32 cellular contexts compared by ENCODE assay signal in genomic region chr3:184388936-184389230, GRCh38. TPM values are rescaled to one million over a fixed set of nuclear protein-coding genes. Genes with fewer than 3 reads are reported as not detected.
"Had no signal": no experiment of that assay in that cellular context is flagged by ENCODE, and none has a peak within 500 bp of the region (broad histone marks: within the 10 kb centered on the region; RNA-seq: fewer than 3 reads in every experiment).

No MANE protein-coding gene starts in this region.

- H3K4me1 Mint-ChIP-seq: endodermal cell; mesothelial cell of epicardium; naive B cell; neural crest cell; stimulated activated naive CD8-positive, alpha-beta T cell treated with anti-CD3 and anti-CD28 coated beads, Interleukin-15, amount 100 ng/mL, for 72 hours had no signal

- H3K4me2 ChIP-seq: hepatocyte had no signal

- H3K27me3 ChIP-seq: hepatocyte, right lobe of liver, transverse colon, upper lobe of right lung, uterus had no signal

- H2AFZ ChIP-seq: hepatocyte, parathyroid adenoma had no signal

- FAIRE-seq: colon, kidney, small intestine had no signal

- H3K4me1 ChIP-seq: gastroesophageal sphincter, heart left ventricle, parathyroid adenoma, right lobe of liver, suprapubic skin, transverse colon, upper lobe of right lung, uterus had no signal

- H3K36me3 Mint-ChIP-seq: mesothelial cell of epicardium; naive B cell; natural killer cell treated with Interleukin-12 subunit alpha and Interleukin-12 subunit beta and Interleukin-15 and Interleukin-18, amount 100 ng/mL, for 72 hours had no signal

- H3K27ac Mint-ChIP-seq: dendritic cell treated with granulocyte-macrophage colony-stimulating factor and Interleukin-4, amounts not matched to agents 40 ng/mL and 50 ng/mL, for 4 days; endodermal cell; mesothelial cell of epicardium; naive B cell; natural killer cell treated with Interleukin-12 subunit alpha and Interleukin-12 subunit beta and Interleukin-15 and Interleukin-18, amount 100 ng/mL, for 72 hours; stimulated activated naive CD8-positive, alpha-beta T cell treated with anti-CD3 and anti-CD28 coated beads, Interleukin-15, amount 100 ng/mL, for 72 hours had no signal

- H3K9me3 ChIP-seq: gastroesophageal sphincter, heart left ventricle, mucosa of descending colon, right lobe of liver, suprapubic skin, transverse colon, upper lobe of right lung, uterus had no signal

- DNase-seq: effector CD8-positive, alpha-beta T cell; endodermal cell; foreskin fibroblast; heart left ventricle; kidney; mesenchymal stem cell; mucosa of descending colon; naive B cell; small intestine; stimulated activated CD4-positive, alpha-beta T cell treated with anti-CD3 and anti-CD28 coated beads, Interleukin-15, amount 100 ng/mL, for 24 hours; stimulated activated CD4-positive, alpha-beta T cell treated with anti-CD3 and anti-CD28 coated beads, Interleukin-2, amount 100 ng/mL, for 48 hours; stimulated activated CD8-positive, alpha-beta memory T cell treated with anti-CD3 and anti-CD28 coated beads, Interleukin-4, amount 100 ng/mL, for 48 hours; stimulated activated naive CD4-positive, alpha-beta T cell; stimulated activated naive CD8-positive, alpha-beta T cell treated with anti-CD3 and anti-CD28 coated beads, Interleukin-15, amount 100 ng/mL, for 72 hours; transverse colon; upper lobe of right lung; uterus had no signal

- ATAC-seq: esophagus mucosa; gastroesophageal sphincter; heart left ventricle; left lobe of liver; mucosa of descending colon; natural killer cell treated with Interleukin-12 subunit alpha and Interleukin-12 subunit beta and Interleukin-15 and Interleukin-18, amount 100 ng/mL, for 72 hours; upper lobe of right lung had no signal

- H3K4me3 Mint-ChIP-seq: dendritic cell treated with granulocyte-macrophage colony-stimulating factor and Interleukin-4, amounts not matched to agents 40 ng/mL and 50 ng/mL, for 4 days; endodermal cell; mesothelial cell of epicardium; naive B cell; natural killer cell treated with Interleukin-12 subunit alpha and Interleukin-12 subunit beta and Interleukin-15 and Interleukin-18, amount 100 ng/mL, for 72 hours; neural crest cell; stimulated activated naive CD8-positive, alpha-beta T cell treated with anti-CD3 and anti-CD28 coated beads, Interleukin-15, amount 100 ng/mL, for 72 hours had no signal

- H3K36me3 ChIP-seq: transverse colon, upper lobe of right lung, uterus had no signal

- H3K79me2 ChIP-seq: hepatocyte, parathyroid adenoma had no signal

- H3K9me3 Mint-ChIP-seq: dendritic cell treated with granulocyte-macrophage colony-stimulating factor and Interleukin-4, amounts not matched to agents 40 ng/mL and 50 ng/mL, for 4 days; endodermal cell; mesothelial cell of epicardium; natural killer cell treated with Interleukin-12 subunit alpha and Interleukin-12 subunit beta and Interleukin-15 and Interleukin-18, amount 100 ng/mL, for 72 hours; neural crest cell; stimulated activated naive CD8-positive, alpha-beta T cell treated with anti-CD3 and anti-CD28 coated beads, Interleukin-15, amount 100 ng/mL, for 72 hours had no signal

- H3K4me3 ChIP-seq: gastroesophageal sphincter, heart left ventricle, hepatocyte, mucosa of descending colon, right lobe of liver, suprapubic skin, transverse colon, upper lobe of right lung, uterus had no signal

- H3K9ac ChIP-seq: parathyroid adenoma had no signal

- H3K27ac ChIP-seq: epithelial cell of prostate, gastroesophageal sphincter, heart left ventricle, hepatocyte, parathyroid adenoma, right lobe of liver, suprapubic skin, transverse colon, upper lobe of right lung, uterus had no signal

RNA-seq across cellular contexts. Expression of gene CHRD, which starts 9.0 kb away (rescaled TPM):
- total RNA-seq: natural killer cell treated with Interleukin-12 subunit alpha and Interleukin-12 subunit beta and Interleukin-15 and Interleukin-18, amount 100 ng/mL, for 72 hours had no signal

RNA-seq across cellular contexts. Expression of gene THPO, which starts 10.9 kb away (rescaled TPM):
- total RNA-seq: esophagus mucosa; lung microvascular endothelial cell; natural killer cell treated with Interleukin-12 subunit alpha and Interleukin-12 subunit beta and Interleukin-15 and Interleukin-18, amount 100 ng/mL, for 72 hours; osteoblast; transverse colon had no signal
